ENCODE assay signal across 13 cellular contexts in the genomic region with DNA sequence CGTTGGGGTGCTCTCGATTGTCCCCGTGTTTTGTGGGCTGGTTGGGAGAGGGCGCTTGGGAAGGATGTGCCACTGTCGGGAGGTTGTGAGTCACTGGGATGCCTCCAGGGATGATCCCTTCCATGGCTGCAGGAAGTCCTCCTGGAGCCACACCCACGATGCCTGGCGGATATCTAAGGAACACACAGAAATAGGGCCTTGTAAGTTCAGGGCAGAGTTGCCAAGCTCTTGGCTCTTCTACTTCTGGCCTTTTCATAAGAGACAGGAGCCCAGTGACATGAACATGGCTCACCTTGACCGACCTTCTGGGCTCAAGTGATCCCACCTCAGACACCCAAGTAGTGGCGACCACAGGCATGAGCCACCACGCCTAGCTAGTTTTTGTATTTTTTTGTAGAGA. TPM values are rescaled to one million over a fixed set of nuclear protein-coding genes. Genes with fewer than 3 reads are reported as not detected.
DNase-seq lines count a peak whose midpoint lies in the region; ATAC-seq and TF ChIP-seq lines count a peak whose summit lies in the region.
"Had no signal": no experiment of that assay in that cellular context is flagged by ENCODE, and none has a peak within 500 bp of the region (broad histone marks: within the 10 kb centered on the region; RNA-seq: fewer than 3 reads in every experiment).

No MANE protein-coding gene starts in this region.

- H4K20me1 ChIP-seq in smooth muscle cell (ENCODE audit: low read depth) = peaks cover 43% of the 10 kb centered on the region

- ATAC-seq in GM21528 (IDR thresholded peaks at IDR 0.05; ENCODE audit: low FRiP score, unreplicated experiment) = no peak
- ATAC-seq in HG02870 (IDR thresholded peaks at IDR 0.05; ENCODE audit: unreplicated experiment) = no peak

- H3K27me3 ChIP-seq in smooth muscle cell (ENCODE audit: low read depth) = no peaks in the 10 kb centered on the region
- H3K27me3 ChIP-seq: Peyer's patch, sigmoid colon had no signal

- peak overlapping the region; percentile 63 for H3K27ac Mint-ChIP-seq in osteocyte (ENCODE audit: unreplicated experiment)
- H3K27ac Mint-ChIP-seq: activated T-helper 2 cell treated with anti-CD3 and anti-CD28 coated beads, Interferon-gamma antibody, Interleukin-2, Interleukin-4, amounts not matched to agents 10 μg/mL and 5 μg/mL and 100 μg/mL, durations not matched to agents 14 hours and 24 hours and 36 hours had no signal

- H3K36me3 ChIP-seq in smooth muscle cell (ENCODE audit: low read depth) = peaks cover 9% of the 10 kb centered on the region

- H3K4me3 ChIP-seq in smooth muscle cell = no peak overlapping the region
- H3K4me3 ChIP-seq: Peyer's patch, sigmoid colon had no signal

- no peaks in the 10 kb centered on the region for H3K79me2 ChIP-seq in smooth muscle cell (ENCODE audit: low read depth)

- H3K4me2 ChIP-seq in smooth muscle cell = no peak overlapping the region

- peaks cover 18% of the 10 kb centered on the region for H3F3A ChIP-seq in smooth muscle cell (ENCODE audit: low read depth)

- H3K9ac ChIP-seq in smooth muscle cell (ENCODE audit: low read depth) = no peak overlapping the region

- no peaks in the 10 kb centered on the region for H3K4me1 ChIP-seq in smooth muscle cell (ENCODE audit: low read depth)
- H3K4me1 ChIP-seq: Peyer's patch had no signal

- H3K4me3 Mint-ChIP-seq in osteocyte (ENCODE audit: unreplicated experiment) = no peak overlapping the region
- H3K4me3 Mint-ChIP-seq: CD14-positive monocyte had no signal

- no peaks in the 10 kb centered on the region for H3K9me3 Mint-ChIP-seq in osteocyte (ENCODE audit: unreplicated experiment)
- H3K9me3 Mint-ChIP-seq: activated T-helper 2 cell treated with anti-CD3 and anti-CD28 coated beads, Interferon-gamma antibody, Interleukin-2, Interleukin-4, amounts not matched to agents 10 μg/mL and 5 μg/mL and 100 μg/mL, durations not matched to agents 14 hours and 24 hours and 36 hours; CD14-positive monocyte had no signal

- no peak overlapping the region for H2AFZ ChIP-seq in smooth muscle cell (ENCODE audit: low read depth)

- no peaks in the 10 kb centered on the region for H3K27me3 Mint-ChIP-seq in osteocyte (ENCODE audit: unreplicated experiment)

- H3K36me3 Mint-ChIP-seq in osteocyte (ENCODE audit: unreplicated experiment) = peaks cover 65% of the 10 kb centered on the region

- H3K27ac ChIP-seq in epithelial cell of prostate = peak overlapping the region; percentile 35
- H3K27ac ChIP-seq in smooth muscle cell (ENCODE audit: low read depth) = no peak overlapping the region
- H3K27ac ChIP-seq: Peyer's patch, sigmoid colon had no signal

- TF ChIP-seq CTCF in osteocyte (IDR thresholded peaks at IDR 0.05) (no peak), smooth muscle cell (IDR thresholded peaks at IDR 0.05; ENCODE audit: borderline replicate concordance, insufficient read depth, poor library complexity, severe bottlenecking) (no peak)

- peak; percentile 79 for DNase-seq in EH (ENCODE audit: low read depth)
- DNase-seq in HT1080 (ENCODE audit: low read depth) = peak; percentile 41
- DNase-seq in epithelial cell of prostate (ENCODE audit: low read depth, low spot score) = no peak
- DNase-seq in osteocyte (ENCODE audit: extremely low spot score, unreplicated experiment) = no peak
- no peak for DNase-seq in smooth muscle cell (lab: John Stamatoyannopoulos, UW; ENCODE audit: unreplicated experiment)
- DNase-seq: NCI-H748 treated with DMSO at 0.1 percent for 48 hours; sigmoid colon; stimulated activated CD4-positive, alpha-beta T cell treated with anti-CD3 and anti-CD28 coated beads, Interleukin-4, amount 100 ng/mL, for 1 hour had no signal

- H3K4me1 Mint-ChIP-seq in osteocyte (ENCODE audit: unreplicated experiment) = peaks cover 9% of the 10 kb centered on the region
- H3K4me1 Mint-ChIP-seq: CD14-positive monocyte had no signal

- WGBS in smooth muscle cell (ENCODE audit: low lambda C conversion rate) = 89% methylated on average over 10 of the region's 10 CpGs

- no peaks in the 10 kb centered on the region for H3K9me3 ChIP-seq in smooth muscle cell (replicated peaks; ENCODE audit: low read depth)
- H3K9me3 ChIP-seq: Peyer's patch, sigmoid colon had no signal

RNA-seq across cellular contexts. Expression of a gene that starts 47.6 kb away (rescaled TPM):
- 11.3 and 11.5 TPM in 2 replicates for total RNA-seq in HT1080 (2014; rRNA removed; shearing (Covaris generic))
- polyA plus RNA-seq in HT1080 (2015; cell fraction: cytosol; rRNA removed) = 13.3 and 18.4 TPM in 2 replicates
- polyA plus RNA-seq in HT1080 (2015; cell fraction: nucleus; rRNA removed) = 12.8 and 15.7 TPM in 2 replicates
- total RNA-seq in osteocyte = 26.4 and 26.8 TPM in 2 replicates
- 24.1 and 30.2 TPM in 2 replicates for total RNA-seq in smooth muscle cell
- 7.5 and 8.2 TPM in 2 replicates for polyA plus RNA-seq in smooth muscle cell

Comparison
In these comparisons a context has a peak if more than half of its experiments do, and no peak if none do; other contexts are left out.
1. DNase-seq: peak in EH (single experiment) and HT1080 (single experiment); none in epithelial cell of prostate (single experiment), osteocyte (single experiment) and smooth muscle cell (single experiment).